In the genomic region with DNA sequence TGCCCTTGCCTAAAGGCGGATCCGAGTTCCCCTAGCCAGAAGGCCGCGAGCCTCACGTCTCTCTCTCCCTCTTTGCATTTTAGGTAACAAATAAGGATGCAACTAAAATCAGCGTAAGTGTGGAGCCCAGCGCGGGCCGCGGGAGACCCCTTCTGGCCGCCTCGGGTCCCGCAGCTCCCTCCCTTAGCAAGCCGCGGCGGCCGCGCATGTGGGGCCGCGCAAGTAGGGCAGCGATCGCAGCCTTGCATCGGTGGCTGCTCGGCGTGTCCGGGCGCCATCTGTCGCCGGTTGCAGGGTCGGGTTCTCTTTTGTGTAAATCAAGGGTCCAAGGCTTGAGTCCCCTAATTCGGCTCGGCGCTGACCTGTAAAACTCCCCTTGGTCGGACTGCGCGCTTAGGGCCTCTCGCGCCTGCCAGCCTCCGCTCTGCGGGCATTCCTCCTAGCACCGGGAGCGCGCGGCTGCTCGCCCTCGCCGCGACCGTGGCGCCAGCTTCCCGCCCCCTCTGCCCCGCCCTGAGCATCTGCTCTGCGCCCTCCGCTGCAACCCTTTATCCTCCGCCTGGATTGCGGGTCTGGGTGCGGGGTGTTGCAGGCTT, we compare ENCODE assay signal across 8 cellular contexts. TPM values are rescaled to one million over a fixed set of nuclear protein-coding genes. Genes with fewer than 3 reads are reported as not detected.
DNase-seq lines count a peak whose midpoint lies in the region; ATAC-seq, FAIRE-seq and TF ChIP-seq lines count a peak whose summit lies in the region.

No MANE protein-coding gene starts in this region.

- no peak for FAIRE-seq in HTR-8/SVneo (lab: Jason Lieb, UNC)

- ATAC-seq in HG03097 (IDR thresholded peaks at IDR 0.05; ENCODE audit: low FRiP score, unreplicated experiment), result no peak

- peak in 2 of 3 experiments; percentile 38 to 62 for TF ChIP-seq CTCF in ascending aorta (IDR thresholded peaks at IDR 0.05)

- H3K27ac ChIP-seq in ascending aorta, result no peak overlapping the region
- H3K27ac ChIP-seq in iPS DF 6.9 (ENCODE audit: low read length), result no peak overlapping the region

- H3K4me3 ChIP-seq in ascending aorta, result peak overlapping the region; percentile 30 to 45
- peak overlapping the region; percentile 32; the same call in 1 of the 2 replicates for H3K4me3 ChIP-seq in iPS DF 6.9 (ENCODE audit: low read length)
- H3K4me3 ChIP-seq in skeletal muscle cell (ENCODE audit: low read depth, low read length), result peak overlapping the region; percentile 43

- H3K4me1 ChIP-seq in ascending aorta (peaks cover 3 to 6% of the 10 kb centered on the region in 2 donors), iPS DF 6.9 (ENCODE audit: control insufficient read depth, insufficient read depth, low read length) (peaks cover 7% of the 10 kb centered on the region)

- no peaks in the 10 kb centered on the region for H3K36me3 ChIP-seq in ascending aorta
- H3K36me3 ChIP-seq in iPS DF 6.9 (ENCODE audit: control insufficient read depth, insufficient read depth, low read length), result no peaks in the 10 kb centered on the region

- DNase-seq in NCI-H2029 treated with DMSO at 0.1 percent for 48 hours (lab: John Stamatoyannopoulos, UW) (peak; percentile 15), NCI-H2029 (lab: John Stamatoyannopoulos, UW) (no peak), HTR-8/SVneo (ENCODE audit: insufficient read length, low spot score) (peak; percentile 62), SW 1271 (lab: John Stamatoyannopoulos, UW) (peak; percentile 35 to 55), ascending aorta (ENCODE audit: low spot score in 2 of 2) (no peak), iPS DF 6.9 (ENCODE audit: low read depth, low spot score) (no peak), skeletal muscle cell (ENCODE audit: low read depth) (peak; percentile 16)

- H3K9me3 ChIP-seq in ascending aorta, result no peaks in the 10 kb centered on the region
- H3K9me3 ChIP-seq in iPS DF 6.9 (ENCODE audit: control insufficient read depth, insufficient read depth, low read length), result no peaks in the 10 kb centered on the region

- WGBS in iPS DF 6.9 (ENCODE audit: insufficient coverage, insufficient read length), result no CpG with 5 or more reads among the region's 57 CpGs

- H3K27me3 ChIP-seq in ascending aorta (peaks cover 41% of the 10 kb centered on the region), iPS DF 6.9 (ENCODE audit: control insufficient read depth, insufficient read depth, low read length) (peaks cover 54% of the 10 kb centered on the region)

- intact Hi-C loops in ascending aorta (cut with DNase I), result no loop called here

RNA-seq across cellular contexts. Expression of gene VSTM2B, which starts 2.7 kb away (rescaled TPM):
- not detected for total RNA-seq in ascending aorta

Comparison
In these comparisons a context has a peak if more than half of its experiments do, and no peak if none do; other contexts are left out.
1. DNase-seq: peak in NCI-H2029 treated with DMSO at 0.1 percent for 48 hours (single experiment), HTR-8/SVneo (single experiment), SW 1271 (2 of 2) and skeletal muscle cell (single experiment); none in NCI-H2029 (single experiment), ascending aorta (0 of 2) and iPS DF 6.9 (single experiment).
2. Peak in every context shown above with its lines, with median percentiles within 50 percentile points of each other: H3K4me3 ChIP-seq.